1 cellular context compared by ENCODE assay signal in genomic region chr12:116276433-116277216, GRCh38.
TF ChIP-seq lines count a peak whose summit lies in the region.

No MANE protein-coding gene starts in this region.

TF ChIP-seq in SK-N-SH treated with all-trans-retinoic acid at 6 μM for 48 hours, 23 proteins besides CTCF, POLR2A, EP300 and RAD21 (continued from another document):
- TF ChIP-seq TSHZ2 (CRISPR knock-in tag; IDR thresholded peaks at IDR 0.05), result no peak
- no peak for TF ChIP-seq BACH2 (CRISPR knock-in tag; IDR thresholded peaks at IDR 0.05; ENCODE audit: borderline replicate concordance)
